1 cellular context compared by ENCODE assay signal in the genomic region with DNA sequence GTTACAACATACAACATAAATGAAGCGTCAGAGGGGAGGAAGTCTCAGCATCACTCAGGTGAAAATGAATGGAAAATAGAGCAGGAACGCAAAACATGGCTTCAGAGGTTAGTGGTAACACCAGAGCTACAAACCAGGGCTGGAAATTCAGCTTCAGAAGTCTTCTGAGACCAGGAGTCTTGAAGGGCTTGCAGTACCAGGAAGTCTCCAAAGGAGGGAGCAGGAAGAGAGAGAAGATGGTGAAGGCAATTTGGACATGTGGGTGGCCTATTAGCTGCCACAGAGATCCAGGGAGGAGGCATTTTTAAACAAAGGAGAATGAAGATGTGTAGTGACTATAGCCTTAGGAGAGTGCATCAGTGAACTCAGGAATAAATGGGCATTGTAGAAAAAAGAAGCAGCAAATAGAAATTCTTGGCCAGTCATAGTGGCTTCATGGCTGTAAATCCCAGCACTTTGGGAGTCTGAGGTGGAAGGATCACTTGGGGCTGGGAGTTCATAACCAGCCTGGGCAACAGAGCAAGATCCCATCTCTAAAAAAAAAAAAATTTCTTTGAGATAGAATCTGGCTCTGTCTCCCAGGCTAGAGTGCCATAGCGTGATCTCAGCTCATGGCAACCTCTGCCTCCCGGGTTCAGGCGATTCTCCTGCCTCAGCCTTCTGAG.
A peak's percentile ranks its signal among the peaks of the same experiment; 100 is the strongest.
TF ChIP-seq lines count a peak whose summit lies in the region.

No MANE protein-coding gene starts in this region.

TF ChIP-seq in K562, 482 proteins besides CTCF, POLR2A, EP300 and RAD21 (continued from another document and continues in another):
- TF ChIP-seq NR2F6 (CRISPR knock-in tag; IDR thresholded peaks at IDR 0.05), result no peak
- no peak for TF ChIP-seq RBM34 (IDR thresholded peaks at IDR 0.05; ENCODE audit: borderline replicate concordance, insufficient read depth, low read length)
- no peak for TF ChIP-seq RREB1 (CRISPR knock-in tag; IDR thresholded peaks at IDR 0.05)
- TF ChIP-seq CBX2 (IDR thresholded peaks at IDR 0.05; ENCODE audit: insufficient read depth, low read length, poor library complexity, severe bottlenecking), result no peak
- TF ChIP-seq ZNF232 (CRISPR knock-in tag; IDR thresholded peaks at IDR 0.05), result no peak
- TF ChIP-seq, protein P1, sequence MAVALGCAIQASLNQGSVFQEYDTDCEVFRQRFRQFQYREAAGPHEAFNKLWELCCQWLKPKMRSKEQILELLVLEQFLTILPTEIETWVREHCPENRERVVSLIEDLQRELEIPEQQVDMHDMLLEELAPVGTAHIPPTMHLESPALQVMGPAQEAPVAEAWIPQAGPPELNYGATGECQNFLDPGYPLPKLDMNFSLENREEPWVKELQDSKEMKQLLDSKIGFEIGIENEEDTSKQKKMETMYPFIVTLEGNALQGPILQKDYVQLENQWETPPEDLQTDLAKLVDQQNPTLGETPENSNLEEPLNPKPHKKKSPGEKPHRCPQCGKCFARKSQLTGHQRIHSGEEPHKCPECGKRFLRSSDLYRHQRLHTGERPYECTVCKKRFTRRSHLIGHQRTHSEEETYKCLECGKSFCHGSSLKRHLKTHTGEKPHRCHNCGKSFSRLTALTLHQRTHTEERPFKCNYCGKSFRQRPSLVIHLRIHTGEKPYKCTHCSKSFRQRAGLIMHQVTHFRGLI (CRISPR knock-in tag; IDR thresholded peaks at IDR 0.05), result no peak
- TF ChIP-seq FOXK1 (CRISPR knock-in tag; IDR thresholded peaks at IDR 0.05; ENCODE audit: borderline replicate concordance), result no peak
- TF ChIP-seq BACH1 (tag; IDR thresholded peaks at IDR 0.05), result 0 out of 2 replicates have a peak, but pooled peaks have one; percentile 46
- no peak for TF ChIP-seq ZNF311 (CRISPR knock-in tag; IDR thresholded peaks at IDR 0.05)
- no peak for TF ChIP-seq ZNF184 (CRISPR knock-in tag; IDR thresholded peaks at IDR 0.05)
- TF ChIP-seq, protein P2, sequence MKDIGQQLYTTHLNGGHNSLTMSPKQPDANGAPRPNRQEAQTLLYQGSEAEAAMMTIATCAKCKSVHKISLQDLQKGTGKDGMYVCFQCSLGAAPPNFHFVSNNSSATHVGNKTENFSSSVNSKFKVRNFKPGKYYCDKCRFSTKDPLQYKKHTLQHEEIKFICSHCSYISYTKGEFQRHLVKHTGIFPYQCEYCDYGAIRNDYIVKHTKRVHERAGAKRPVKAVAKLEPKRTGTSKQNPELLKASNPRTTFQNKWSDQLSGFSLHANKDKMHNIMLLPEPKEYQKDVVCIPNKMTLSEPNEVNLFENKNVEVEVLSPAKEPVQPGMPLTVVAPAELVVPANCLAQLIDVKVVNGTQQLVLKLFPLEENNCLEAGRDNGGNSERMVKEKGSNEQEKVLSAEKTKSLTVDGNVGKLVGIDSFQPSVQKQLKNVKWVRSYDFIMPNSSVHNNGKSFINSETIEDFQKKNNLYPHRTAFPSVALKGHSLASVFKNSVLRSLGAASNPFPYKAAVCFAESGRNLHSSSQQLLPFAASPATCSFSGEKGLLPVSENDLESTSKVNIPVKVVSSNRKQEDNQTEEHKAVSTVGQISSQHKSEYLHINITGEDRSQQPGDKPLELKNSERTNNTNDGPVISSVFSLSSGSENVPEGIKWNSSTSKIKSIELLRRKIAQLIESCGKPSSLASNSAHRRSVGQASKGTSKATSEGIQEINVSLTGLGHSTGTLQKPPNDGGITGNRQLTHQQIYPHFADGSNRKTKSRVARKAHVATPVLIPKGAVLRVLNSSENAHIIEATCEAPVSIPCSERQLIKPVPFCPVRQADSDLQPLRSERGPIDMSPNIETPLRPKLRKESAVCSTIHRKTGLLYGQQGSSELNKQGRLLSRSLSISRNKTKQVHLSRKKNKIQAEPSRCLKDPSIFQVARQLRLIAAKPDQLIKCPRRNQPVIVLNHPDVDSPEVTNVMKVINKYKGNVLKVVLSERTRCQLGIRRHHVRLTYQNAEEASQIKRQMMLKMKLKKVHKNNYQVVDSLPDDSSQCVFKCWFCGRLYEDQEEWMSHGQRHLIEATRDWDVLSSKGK (CRISPR knock-in tag; IDR thresholded peaks at IDR 0.05), result no peak
- no peak for TF ChIP-seq SMARCC2 (IDR thresholded peaks at IDR 0.05; ENCODE audit: low read depth)
- no peak for TF ChIP-seq STAT5B (CRISPR knock-in tag; IDR thresholded peaks at IDR 0.05)
- TF ChIP-seq ZNF174 (CRISPR knock-in tag; IDR thresholded peaks at IDR 0.05), result no peak
- TF ChIP-seq, protein P3, sequence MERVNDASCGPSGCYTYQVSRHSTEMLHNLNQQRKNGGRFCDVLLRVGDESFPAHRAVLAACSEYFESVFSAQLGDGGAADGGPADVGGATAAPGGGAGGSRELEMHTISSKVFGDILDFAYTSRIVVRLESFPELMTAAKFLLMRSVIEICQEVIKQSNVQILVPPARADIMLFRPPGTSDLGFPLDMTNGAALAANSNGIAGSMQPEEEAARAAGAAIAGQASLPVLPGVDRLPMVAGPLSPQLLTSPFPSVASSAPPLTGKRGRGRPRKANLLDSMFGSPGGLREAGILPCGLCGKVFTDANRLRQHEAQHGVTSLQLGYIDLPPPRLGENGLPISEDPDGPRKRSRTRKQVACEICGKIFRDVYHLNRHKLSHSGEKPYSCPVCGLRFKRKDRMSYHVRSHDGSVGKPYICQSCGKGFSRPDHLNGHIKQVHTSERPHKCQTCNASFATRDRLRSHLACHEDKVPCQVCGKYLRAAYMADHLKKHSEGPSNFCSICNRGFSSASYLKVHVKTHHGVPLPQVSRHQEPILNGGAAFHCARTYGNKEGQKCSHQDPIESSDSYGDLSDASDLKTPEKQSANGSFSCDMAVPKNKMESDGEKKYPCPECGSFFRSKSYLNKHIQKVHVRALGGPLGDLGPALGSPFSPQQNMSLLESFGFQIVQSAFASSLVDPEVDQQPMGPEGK (CRISPR knock-in tag; IDR thresholded peaks at IDR 0.05; ENCODE audit: borderline replicate concordance), result no peak
- no peak for TF ChIP-seq PPARD (CRISPR knock-in tag; IDR thresholded peaks at IDR 0.05)
- TF ChIP-seq SNAPC5 (CRISPR knock-in tag; IDR thresholded peaks at IDR 0.05), result no peak
- TF ChIP-seq MTA2 (IDR thresholded peaks at IDR 0.05; ENCODE audit: low read depth), result peak; percentile 28
- no peak for TF ChIP-seq ZNF77 (CRISPR knock-in tag; IDR thresholded peaks at IDR 0.05)
- TF ChIP-seq, protein P4, sequence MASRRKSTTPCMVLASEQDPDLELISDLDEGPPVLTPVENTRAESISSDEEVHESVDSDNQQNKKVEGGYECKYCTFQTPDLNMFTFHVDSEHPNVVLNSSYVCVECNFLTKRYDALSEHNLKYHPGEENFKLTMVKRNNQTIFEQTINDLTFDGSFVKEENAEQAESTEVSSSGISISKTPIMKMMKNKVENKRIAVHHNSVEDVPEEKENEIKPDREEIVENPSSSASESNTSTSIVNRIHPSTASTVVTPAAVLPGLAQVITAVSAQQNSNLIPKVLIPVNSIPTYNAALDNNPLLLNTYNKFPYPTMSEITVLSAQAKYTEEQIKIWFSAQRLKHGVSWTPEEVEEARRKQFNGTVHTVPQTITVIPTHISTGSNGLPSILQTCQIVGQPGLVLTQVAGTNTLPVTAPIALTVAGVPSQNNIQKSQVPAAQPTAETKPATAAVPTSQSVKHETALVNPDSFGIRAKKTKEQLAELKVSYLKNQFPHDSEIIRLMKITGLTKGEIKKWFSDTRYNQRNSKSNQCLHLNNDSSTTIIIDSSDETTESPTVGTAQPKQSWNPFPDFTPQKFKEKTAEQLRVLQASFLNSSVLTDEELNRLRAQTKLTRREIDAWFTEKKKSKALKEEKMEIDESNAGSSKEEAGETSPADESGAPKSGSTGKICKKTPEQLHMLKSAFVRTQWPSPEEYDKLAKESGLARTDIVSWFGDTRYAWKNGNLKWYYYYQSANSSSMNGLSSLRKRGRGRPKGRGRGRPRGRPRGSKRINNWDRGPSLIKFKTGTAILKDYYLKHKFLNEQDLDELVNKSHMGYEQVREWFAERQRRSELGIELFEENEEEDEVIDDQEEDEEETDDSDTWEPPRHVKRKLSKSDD (conservative IDR thresholded peaks at IDR 0.05; ENCODE audit: low read length), result no peak
- peak; percentile 82 for TF ChIP-seq ZNF121 (CRISPR knock-in tag; conservative IDR thresholded peaks at IDR 0.05)
- TF ChIP-seq, protein P5, sequence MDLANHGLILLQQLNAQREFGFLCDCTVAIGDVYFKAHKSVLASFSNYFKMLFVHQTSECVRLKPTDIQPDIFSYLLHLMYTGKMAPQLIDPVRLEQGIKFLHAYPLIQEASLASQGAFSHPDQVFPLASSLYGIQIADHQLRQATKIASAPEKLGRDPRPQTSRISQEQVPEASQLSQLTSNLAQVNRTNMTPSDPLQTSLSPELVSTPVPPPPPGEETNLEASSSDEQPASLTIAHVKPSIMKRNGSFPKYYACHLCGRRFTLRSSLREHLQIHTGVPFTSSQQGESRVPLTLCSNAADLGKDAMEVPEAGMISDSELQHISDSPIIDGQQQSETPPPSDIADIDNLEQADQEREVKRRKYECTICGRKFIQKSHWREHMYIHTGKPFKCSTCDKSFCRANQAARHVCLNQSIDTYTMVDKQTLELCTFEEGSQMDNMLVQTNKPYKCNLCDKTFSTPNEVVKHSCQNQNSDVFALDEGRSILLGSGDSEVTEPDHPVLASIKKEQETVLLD (IDR thresholded peaks at IDR 0.05), result no peak
- TF ChIP-seq, protein P6, sequence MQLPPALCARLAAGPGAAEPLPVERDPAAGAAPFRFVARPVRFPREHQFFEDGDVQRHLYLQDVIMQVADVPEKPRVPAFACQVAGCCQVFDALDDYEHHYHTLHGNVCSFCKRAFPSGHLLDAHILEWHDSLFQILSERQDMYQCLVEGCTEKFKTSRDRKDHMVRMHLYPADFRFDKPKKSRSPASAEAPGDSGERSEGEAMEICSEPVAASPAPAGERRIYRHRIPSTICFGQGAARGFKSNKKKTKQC (CRISPR knock-in tag; IDR thresholded peaks at IDR 0.05), result no peak
- TF ChIP-seq BMI1 (IDR thresholded peaks at IDR 0.05; ENCODE audit: low read length), result no peak
- TF ChIP-seq CBFA2T2 (conservative IDR thresholded peaks at IDR 0.05), result no peak
- no peak for TF ChIP-seq ZNF830 (CRISPR knock-in tag; IDR thresholded peaks at IDR 0.05)
- TF ChIP-seq ZBTB11 (CRISPR knock-in tag; IDR thresholded peaks at IDR 0.05), result no peak
- peak; percentile 41; the same call in 1 of the 2 replicates for TF ChIP-seq ZNF384 (IDR thresholded peaks at IDR 0.05; ENCODE audit: low read depth, low read length)
- no peak for TF ChIP-seq ZNF507 (tag; conservative IDR thresholded peaks at IDR 0.05)
- no peak for TF ChIP-seq HNRNPUL1 (IDR thresholded peaks at IDR 0.05; ENCODE audit: low read length)
- no peak for TF ChIP-seq ZZZ3 (IDR thresholded peaks at IDR 0.05)
- TF ChIP-seq RBM14 (IDR thresholded peaks at IDR 0.05; ENCODE audit: borderline replicate concordance, insufficient read depth, low read depth, low read length), result no peak
- TF ChIP-seq ZC3H11A (IDR thresholded peaks at IDR 0.05; ENCODE audit: low read depth, low read length), result 0 out of 2 replicates have a peak, but pooled peaks have one; percentile 37
- TF ChIP-seq ZNF143 (CRISPR knock-in tag; IDR thresholded peaks at IDR 0.05), result no peak
